10 cellular contexts compared by ENCODE assay signal in genomic region chr16:23424292-23424958, GRCh38. TPM values are rescaled to one million over a fixed set of nuclear protein-coding genes. Genes with fewer than 3 reads are reported as not detected.
DNase-seq lines count a peak whose midpoint lies in the region; TF ChIP-seq lines count a peak whose summit lies in the region.
"Had no signal": no experiment of that assay in that cellular context is flagged by ENCODE, and none has a peak within 500 bp of the region (broad histone marks: within the 10 kb centered on the region; RNA-seq: fewer than 3 reads in every experiment).

No MANE protein-coding gene starts in this region.

- H3K14ac ChIP-seq in trophoblast cell (ENCODE audit: low read length) = no peak overlapping the region

- H3K27ac ChIP-seq in dorsolateral prefrontal cortex (peak overlapping the region in 43 of 59 donors; percentile 10 to 86 (median 60)), trophoblast cell (ENCODE audit: low read depth, low read length) (no peak overlapping the region), adrenal gland (peak overlapping the region in 1 of 5 donors; percentile 77), caudate nucleus (ENCODE audit: low read depth, low read length) (no peak overlapping the region)

- H3K9ac ChIP-seq in trophoblast cell (ENCODE audit: low read length) = peak overlapping the region; percentile 2

- H3K4me3 ChIP-seq in dorsolateral prefrontal cortex (no peak overlapping the region), trophoblast cell (ENCODE audit: low read depth, low read length) (no peak overlapping the region), adrenal gland (no peak overlapping the region)

- no peak overlapping the region for H4K12ac ChIP-seq in trophoblast cell (ENCODE audit: low read depth, low read length)

- no peak for TF ChIP-seq CTCF in dorsolateral prefrontal cortex (IDR thresholded peaks at IDR 0.05 in 54 of 56, conservative IDR thresholded peaks at IDR 0.05 in 2 of 56; ENCODE audit: low read depth in 1 of 56, partially characterized antibody in 56 of 56)
- TF ChIP-seq CTCF in adrenal gland (IDR thresholded peaks at IDR 0.05) = no peak

- no peaks in the 10 kb centered on the region for H3K27me3 ChIP-seq in dorsolateral prefrontal cortex
- H3K27me3 ChIP-seq in trophoblast cell (ENCODE audit: insufficient read depth, low read length) = no peaks in the 10 kb centered on the region
- no peaks in the 10 kb centered on the region for H3K27me3 ChIP-seq in adrenal gland

- no peak overlapping the region for H3K23ac ChIP-seq in trophoblast cell (ENCODE audit: low read length)

- no peaks in the 10 kb centered on the region for H3K79me1 ChIP-seq in trophoblast cell (ENCODE audit: low read length)

- no peak overlapping the region for H4K91ac ChIP-seq in trophoblast cell (ENCODE audit: low read depth, low read length)

- no peak overlapping the region for H3K4me2 ChIP-seq in trophoblast cell (ENCODE audit: low read length)

- no peak overlapping the region for H4K8ac ChIP-seq in trophoblast cell (ENCODE audit: low read depth, low read length)

- no peaks in the 10 kb centered on the region for H3K4me1 ChIP-seq in trophoblast cell (ENCODE audit: control insufficient read depth in 1 of 2, insufficient read depth in 2 of 2, low read length in 2 of 2)
- H3K4me1 ChIP-seq in adrenal gland (replicated peaks in 1 of 2) = peaks cover 0 to 10% of the 10 kb centered on the region in 2 donors

- H3K4ac ChIP-seq in trophoblast cell (ENCODE audit: low read depth, low read length) = no peak overlapping the region

- H2BK5ac ChIP-seq in trophoblast cell (ENCODE audit: low read depth, low read length, poor library complexity) = no peak overlapping the region

- WGBS in trophoblast cell (ENCODE audit: extremely low coverage, insufficient coverage, insufficient read length) = no CpG with 5 or more reads among the region's 14 CpGs
- 93 to 96% (median 95%) methylated on average over 13 to 14 of the region's 14 CpGs for WGBS in adrenal gland, 4 donors

- H3K18ac ChIP-seq in trophoblast cell (ENCODE audit: low read length) = no peak overlapping the region

- H3K9me3 ChIP-seq in trophoblast cell (ENCODE audit: insufficient read depth, low read depth, low read length) = no peaks in the 10 kb centered on the region
- H3K9me3 ChIP-seq in adrenal gland (replicated peaks in 1 of 3) = no peaks in the 10 kb centered on the region

- intact Hi-C loops in dorsolateral prefrontal cortex (cut with DNase I) = no loop called here
- intact Hi-C loops in adrenal gland (cut with DNase I) = loop anchor here in 1 of 2 donors (10.0 kb wide), 1 partner anchor 530 kb away; no protein-coding TSS in a partner anchor

- no peak overlapping the region for H2AK5ac ChIP-seq in trophoblast cell (ENCODE audit: low read length)

- H2BK12ac ChIP-seq in trophoblast cell (ENCODE audit: low read length) = no peak overlapping the region

- H2BK120ac ChIP-seq in trophoblast cell (ENCODE audit: insufficient read depth, low read length, poor library complexity) = no peak overlapping the region

- H3K36me3 ChIP-seq in trophoblast cell (ENCODE audit: control insufficient read depth in 1 of 2, insufficient read depth in 2 of 2, low read length in 2 of 2) (peaks cover 2 to 6% of the 10 kb centered on the region in 2 experiments), adrenal gland (replicated peaks in 1 of 2) (peaks cover 0 to 12% of the 10 kb centered on the region in 2 donors)

- TF ChIP-seq POLR2A in adrenal gland (IDR thresholded peaks at IDR 0.05) = no peak

- H3K79me2 ChIP-seq in trophoblast cell (ENCODE audit: control insufficient read depth, insufficient read depth, low read length, poor library complexity) = no peaks in the 10 kb centered on the region

- H2AFZ ChIP-seq in trophoblast cell (ENCODE audit: insufficient read depth, low read length, poor library complexity) = no peak overlapping the region

- DNase-seq in DMS79 (lab: John Stamatoyannopoulos, UW) (peak; percentile 64), NCI-H2196 treated with DMSO at 0.1 percent for 48 hours (lab: John Stamatoyannopoulos, UW; ENCODE audit: unreplicated experiment) (peak; percentile 66), dorsolateral prefrontal cortex (peak in 3 of 10 donors; percentile 34 to 53 (median 39)), trophoblast cell (no peak), adrenal gland (no peak), EL (no peak), caudate nucleus (lab: John Stamatoyannopoulos, UW) (no peak)
- no peak for DNase-seq in activated effector memory CD4-positive, alpha-beta T cell treated with anti-CD3 and anti-CD28 coated beads, Interleukin-2, amount 50 U/mL, for 16 hours
- DNase-seq: amniotic stem cell; stimulated activated naive CD4-positive, alpha-beta T cell treated with Interleukin-2 at 50 U/mL for 16 hours had no signal

RNA-seq across cellular contexts. Expression of gene COG7, which starts 28.6 kb away (rescaled TPM):
- total RNA-seq in dorsolateral prefrontal cortex (10 to 100 TPM; 22.6 to 48.1 (median 35.2) TPM), adrenal gland (10 to 100 TPM; 10.7 to 25.7 (median 21.4) TPM)
- 9.1 and 9.6 TPM in 2 replicates for polyA plus RNA-seq in trophoblast cell (2013)
- polyA plus RNA-seq in adrenal gland = 10 to 100 TPM; 19.2 to 50.1 (median 37.3) TPM

Comparison
In these comparisons a context has a peak if more than half of its experiments do, and no peak if none do; other contexts are left out.
1. DNase-seq: peak in DMS79 (single experiment) and NCI-H2196 treated with DMSO at 0.1 percent for 48 hours (single experiment); none in trophoblast cell (0 of 2), adrenal gland (0 of 7), EL (single experiment), activated effector memory CD4-positive, alpha-beta T cell treated with anti-CD3 and anti-CD28 coated beads, Interleukin-2, amount 50 U/mL, for 16 hours (single experiment) and caudate nucleus (0 of 61).
2. H3K27ac ChIP-seq: peak in dorsolateral prefrontal cortex (43 of 59); none in trophoblast cell (single experiment) and caudate nucleus (single experiment).